In genomic region chr3:184037816-184038215, GRCh38 we compare ENCODE assay signal across 18 cellular contexts. TPM values are rescaled to one million over a fixed set of nuclear protein-coding genes. Genes with fewer than 3 reads are reported as not detected.
"Had no signal": no experiment of that assay in that cellular context is flagged by ENCODE, and none has a peak within 500 bp of the region (broad histone marks: within the 10 kb centered on the region; RNA-seq: fewer than 3 reads in every experiment).

No MANE protein-coding gene starts in this region.

- H3K4me1 ChIP-seq: spleen had no signal

- H3K4me3 ChIP-seq: hepatocyte, spleen had no signal

- H3K27ac ChIP-seq: hepatocyte, spleen had no signal

- DNase-seq: activated CD8-positive, alpha-beta memory T cell treated with anti-CD3 and anti-CD28 coated beads, Interleukin-2, amount 10 ng/mL, durations not matched to agents 7 days and 5 days; activated effector memory CD4-positive, alpha-beta T cell treated with anti-CD3 and anti-CD28 coated beads, Interleukin-2, amount 50 U/mL, for 16 hours; activated naive CD8-positive, alpha-beta T cell treated with anti-CD3 and anti-CD28 coated beads, Interleukin-2, amount 10 ng/mL, durations not matched to agents 7 days and 5 days; activated T-cell treated with anti-CD3 and anti-CD28 coated beads, Interleukin-2, amount 50 U/mL, for 24 hours; aorta; naive thymus-derived CD8-positive, alpha-beta T cell; spleen; stimulated activated CD4-positive, alpha-beta T cell treated with anti-CD3 and anti-CD28 coated beads, Interleukin-1b, Interleukin-23, amount 100 ng/mL, for 48 hours; T-helper 2 cell had no signal

- H3K9me3 Mint-ChIP-seq: activated naive CD8-positive, alpha-beta T cell treated with anti-CD3 and anti-CD28 coated beads, Interleukin-2, amount 10 ng/mL, durations not matched to agents 7 days and 5 days; activated T-cell treated with anti-CD3 and anti-CD28 coated beads, Interleukin-2, amount 50 U/mL, for 24 hours; naive thymus-derived CD8-positive, alpha-beta T cell; stimulated activated memory B cell treated with anti-CD40 and anti-IgM and Interleukin-4, amounts not matched to agents 10 μg/mL and 1 μg/mL and 100 μg/mL, for 72 hours had no signal

- H3K36me3 ChIP-seq: spleen had no signal

- H3K79me2 ChIP-seq: hepatocyte had no signal

- H3K4me1 Mint-ChIP-seq: activated CD8-positive, alpha-beta memory T cell treated with anti-CD3 and anti-CD28 coated beads, Interleukin-2, amount 10 ng/mL, durations not matched to agents 7 days and 5 days; activated naive CD8-positive, alpha-beta T cell treated with anti-CD3 and anti-CD28 coated beads, Interleukin-2, amount 10 ng/mL, durations not matched to agents 7 days and 5 days; naive thymus-derived CD8-positive, alpha-beta T cell; stimulated activated memory B cell treated with anti-CD40 and anti-IgM and Interleukin-4, amounts not matched to agents 10 μg/mL and 1 μg/mL and 100 μg/mL, for 72 hours had no signal

- H3K27me3 ChIP-seq: hepatocyte had no signal

- FAIRE-seq: bronchial epithelial cell, endothelial cell of umbilical vein, TTC549 had no signal

- H3K36me3 Mint-ChIP-seq: activated CD8-positive, alpha-beta memory T cell treated with anti-CD3 and anti-CD28 coated beads, Interleukin-2, amount 10 ng/mL, durations not matched to agents 7 days and 5 days; activated naive CD8-positive, alpha-beta T cell treated with anti-CD3 and anti-CD28 coated beads, Interleukin-2, amount 10 ng/mL, durations not matched to agents 7 days and 5 days; naive thymus-derived CD8-positive, alpha-beta T cell; stimulated activated memory B cell treated with anti-CD40 and anti-IgM and Interleukin-4, amounts not matched to agents 10 μg/mL and 1 μg/mL and 100 μg/mL, for 72 hours had no signal

- H3K4me3 Mint-ChIP-seq: activated CD8-positive, alpha-beta memory T cell treated with anti-CD3 and anti-CD28 coated beads, Interleukin-2, amount 10 ng/mL, durations not matched to agents 7 days and 5 days; activated naive CD8-positive, alpha-beta T cell treated with anti-CD3 and anti-CD28 coated beads, Interleukin-2, amount 10 ng/mL, durations not matched to agents 7 days and 5 days; activated T-cell treated with anti-CD3 and anti-CD28 coated beads, Interleukin-2, amount 50 U/mL, for 24 hours; naive thymus-derived CD8-positive, alpha-beta T cell; stimulated activated memory B cell treated with anti-CD40 and anti-IgM and Interleukin-4, amounts not matched to agents 10 μg/mL and 1 μg/mL and 100 μg/mL, for 72 hours had no signal

- H3K4me2 ChIP-seq: hepatocyte had no signal

- H2AFZ ChIP-seq: hepatocyte had no signal

- H3K27ac Mint-ChIP-seq: activated CD8-positive, alpha-beta memory T cell treated with anti-CD3 and anti-CD28 coated beads, Interleukin-2, amount 10 ng/mL, durations not matched to agents 7 days and 5 days; activated naive CD8-positive, alpha-beta T cell treated with anti-CD3 and anti-CD28 coated beads, Interleukin-2, amount 10 ng/mL, durations not matched to agents 7 days and 5 days; activated T-cell treated with anti-CD3 and anti-CD28 coated beads, Interleukin-2, amount 50 U/mL, for 24 hours; naive thymus-derived CD8-positive, alpha-beta T cell; progenitor cell of endocrine pancreas; stimulated activated memory B cell treated with anti-CD40 and anti-IgM and Interleukin-4, amounts not matched to agents 10 μg/mL and 1 μg/mL and 100 μg/mL, for 72 hours had no signal

- H3K9me3 ChIP-seq: spleen had no signal

RNA-seq across cellular contexts. Expression of gene HTR3D, which starts 6.3 kb away (rescaled TPM):
- total RNA-seq: activated CD8-positive, alpha-beta memory T cell treated with anti-CD3 and anti-CD28 coated beads, Interleukin-2, amount 10 ng/mL, durations not matched to agents 7 days and 5 days; activated naive CD8-positive, alpha-beta T cell treated with anti-CD3 and anti-CD28 coated beads, Interleukin-2, amount 10 ng/mL, durations not matched to agents 7 days and 5 days; aorta; bronchial epithelial cell; endothelial cell of umbilical vein; hepatocyte; lung microvascular endothelial cell; mononuclear cell; naive thymus-derived CD8-positive, alpha-beta T cell; progenitor cell of endocrine pancreas; sciatic nerve; spleen had no signal

RNA-seq across cellular contexts. Expression of gene HTR3C, which starts 15.0 kb away (rescaled TPM):
- total RNA-seq: activated CD8-positive, alpha-beta memory T cell treated with anti-CD3 and anti-CD28 coated beads, Interleukin-2, amount 10 ng/mL, durations not matched to agents 7 days and 5 days; activated naive CD8-positive, alpha-beta T cell treated with anti-CD3 and anti-CD28 coated beads, Interleukin-2, amount 10 ng/mL, durations not matched to agents 7 days and 5 days; aorta; bronchial epithelial cell; endothelial cell of umbilical vein; hepatocyte; lung microvascular endothelial cell; mononuclear cell; naive thymus-derived CD8-positive, alpha-beta T cell; progenitor cell of endocrine pancreas; sciatic nerve; spleen had no signal

RNA-seq across cellular contexts. Expression of gene HTR3E, which starts 59.0 kb away (rescaled TPM):
- total RNA-seq: activated CD8-positive, alpha-beta memory T cell treated with anti-CD3 and anti-CD28 coated beads, Interleukin-2, amount 10 ng/mL, durations not matched to agents 7 days and 5 days; activated naive CD8-positive, alpha-beta T cell treated with anti-CD3 and anti-CD28 coated beads, Interleukin-2, amount 10 ng/mL, durations not matched to agents 7 days and 5 days; aorta; bronchial epithelial cell; endothelial cell of umbilical vein; hepatocyte; lung microvascular endothelial cell; mononuclear cell; naive thymus-derived CD8-positive, alpha-beta T cell; progenitor cell of endocrine pancreas; sciatic nerve; spleen had no signal
